In the genomic region with DNA sequence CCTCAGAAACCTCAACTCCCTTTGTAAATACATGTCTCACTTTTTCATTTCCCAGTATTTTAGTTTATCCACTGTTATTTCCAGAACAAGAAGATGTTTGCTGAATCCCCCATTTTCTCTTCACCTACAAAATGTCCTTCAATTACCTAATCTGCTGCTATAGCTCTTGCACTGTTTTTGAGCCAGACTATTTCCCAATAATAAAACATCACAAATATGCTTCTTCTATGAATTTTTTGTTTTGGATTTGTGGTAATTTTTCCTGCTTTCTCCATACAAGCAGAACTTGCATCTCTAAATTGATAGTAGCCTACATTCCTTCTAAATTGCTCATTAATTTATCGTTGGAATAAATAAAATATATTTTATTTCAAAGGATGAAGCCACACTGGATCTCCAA, we compare ENCODE assay signal across 23 cellular contexts.
"Had no signal": no experiment of that assay in that cellular context is flagged by ENCODE, and none has a peak within 500 bp of the region (broad histone marks: within the 10 kb centered on the region; RNA-seq: fewer than 3 reads in every experiment).

No MANE protein-coding gene starts in this region.

- H3K36me3 ChIP-seq: brain microvascular endothelial cell, SJCRH30 had no signal

- ATAC-seq: activated CD8-positive, alpha-beta T cell treated with anti-CD3 and anti-CD28 coated beads for 36 hours; activated naive CD4-positive, alpha-beta T cell treated with anti-CD3 and anti-CD28 coated beads, Interleukin-2, amount 50 U/mL, for 72 hours; activated T-cell treated with anti-CD3 and anti-CD28 coated beads, Interleukin-2, amount 50 U/mL, for 72 hours; activated T-helper 17 cell treated with anti-CD3 and anti-CD28 coated beads, Interleukin-2, amount 50 U/mL, for 72 hours; K562; Panc1 had no signal

- H3K27me3 ChIP-seq: brain microvascular endothelial cell, SJCRH30 had no signal

- FAIRE-seq: K562 had no signal

- H3K27ac ChIP-seq: brain microvascular endothelial cell, SJCRH30, SK-N-MC had no signal

- H3K4me3 ChIP-seq: K562, SJCRH30, SK-N-MC had no signal

- DNase-seq: activated CD4-positive, alpha-beta T cell treated with anti-CD3 and anti-CD28 coated beads, Interleukin-2, amount 10 ng/mL, durations not matched to agents 24 days and 14 days; activated CD4-positive, alpha-beta T cell treated with anti-CD3 and anti-CD28 coated beads, Interleukin-2, amount 50 U/mL, for 4 hours; activated CD8-positive, alpha-beta T cell treated with anti-CD3 and anti-CD28 coated beads for 36 hours; activated effector memory CD4-positive, alpha-beta T cell treated with anti-CD3 and anti-CD28 coated beads, Interleukin-2, amount 50 U/mL, for 16 hours; activated naive CD4-positive, alpha-beta T cell; activated T-cell treated with anti-CD3 and anti-CD28 coated beads, Interleukin-2, amount 50 U/mL, for 1 hour; activated T-cell treated with anti-CD3 and anti-CD28 coated beads, Interleukin-2, amount 50 U/mL, for 72 hours; amniotic stem cell; aorta; brain microvascular endothelial cell; NCI-H1092 treated with DMSO at 0.1 percent for 48 hours; NCI-H146; NCI-H187; NCI-H2081; NCI-H524 treated with DMSO at 0.1 percent for 48 hours; SHP77; SJCRH30; T1000 had no signal

- H3K9me3 ChIP-seq: SJCRH30 had no signal
